ENCODE assay signal across 6 cellular contexts in the genomic region with DNA sequence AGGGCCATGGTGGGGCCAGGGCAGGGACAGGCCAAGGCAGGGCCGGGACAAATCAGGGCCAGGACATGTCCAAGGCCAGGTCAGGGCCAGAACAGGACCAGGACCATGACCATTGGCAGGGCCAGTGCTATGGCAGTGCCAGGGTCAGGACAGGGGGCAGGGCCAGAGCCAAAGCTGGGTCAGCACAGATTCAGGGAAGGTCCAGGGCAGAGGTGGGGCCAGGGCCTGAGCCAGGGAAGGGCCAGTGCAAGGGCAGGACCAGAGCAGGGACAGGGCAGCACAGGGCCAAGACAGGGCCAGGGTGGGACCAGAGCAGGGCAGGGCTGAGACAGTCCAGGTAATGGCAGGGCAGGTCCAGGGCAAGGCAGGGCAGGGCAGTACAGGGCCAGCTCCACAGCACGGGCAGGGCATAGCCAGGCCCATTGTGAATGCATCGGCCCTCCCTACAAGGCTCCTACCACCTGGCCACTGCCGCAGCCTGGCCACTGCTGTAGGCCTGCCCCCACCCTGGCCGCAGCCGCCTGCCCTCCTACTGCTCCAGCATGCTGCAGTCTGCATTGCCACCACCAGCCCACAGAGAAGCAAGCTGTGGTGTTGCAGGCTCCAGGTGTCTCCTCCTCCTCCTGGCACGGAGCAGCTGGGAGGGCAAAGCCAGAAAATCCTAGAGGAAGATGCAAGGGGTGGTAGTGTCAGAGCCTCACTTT. TPM values are rescaled to one million over a fixed set of nuclear protein-coding genes. Genes with fewer than 3 reads are reported as not detected.
DNase-seq lines count a peak whose midpoint lies in the region; ATAC-seq, FAIRE-seq and TF ChIP-seq lines count a peak whose summit lies in the region.
"Not testable (repeated sequence)": the region's sequence is repeated elsewhere in the genome, so short reads cannot be mapped to it uniquely, and the experiment has no call there.

No MANE protein-coding gene starts in this region.

- H3K4me2 ChIP-seq in DND-41 (ENCODE audit: insufficient read depth, low read length), result not testable (repeated sequence)

- H3K4me1 Mint-ChIP-seq in chondrocyte (ENCODE audit: low read depth), result not testable (repeated sequence)

- FAIRE-seq in urothelium cell line (lab: Jason Lieb, UNC), result peak; percentile 68

- intact Hi-C loops in posterior vena cava (cut with DNase I), result not testable (repeated sequence)

- not testable (repeated sequence) for H3K79me2 ChIP-seq in DND-41 (ENCODE audit: insufficient read depth, low read length)

- peak overlapping the region; percentile 56 for H3K27ac ChIP-seq in DND-41 (ENCODE audit: low read length)

- H3K27ac Mint-ChIP-seq in chondrocyte (ENCODE audit: unreplicated experiment), result not testable (repeated sequence)

- not testable (repeated sequence) for H3K9me3 Mint-ChIP-seq in chondrocyte (ENCODE audit: low read depth)

- not testable (repeated sequence) for H3K27me3 ChIP-seq in DND-41 (ENCODE audit: insufficient read depth, low read length, poor library complexity)

- TF ChIP-seq CTCF in DND-41 (IDR thresholded peaks at IDR 0.05; ENCODE audit: borderline replicate concordance, extremely low read depth, low read length, poor library complexity, severe bottlenecking); chondrocyte (IDR thresholded peaks at IDR 0.05): not testable (repeated sequence)

- not testable (repeated sequence) for ATAC-seq in DND-41 (ENCODE audit: insufficient read depth, low read depth)
- ATAC-seq in esophagus mucosa, result peak; percentile 16
- ATAC-seq in left lobe of liver, result peak; percentile 3

- not testable (repeated sequence) for H3K9me3 ChIP-seq in DND-41 (ENCODE audit: insufficient read depth, low read length, severe bottlenecking)

- H3K36me3 ChIP-seq in DND-41 (ENCODE audit: insufficient read depth, low read length), result not testable (repeated sequence)

- not testable (repeated sequence) for H3K9ac ChIP-seq in DND-41 (ENCODE audit: low read depth, low read length)

- H3K4me1 ChIP-seq in DND-41 (ENCODE audit: insufficient read depth, low read length), result peaks cover 14% of the 10 kb centered on the region

- H4K20me1 ChIP-seq in DND-41 (ENCODE audit: insufficient read depth, low read length), result not testable (repeated sequence)

- not testable (repeated sequence) for H3K36me3 Mint-ChIP-seq in chondrocyte (ENCODE audit: low read depth)

- H3K4me3 Mint-ChIP-seq in chondrocyte (ENCODE audit: unreplicated experiment), result not testable (repeated sequence)

- not testable (repeated sequence) for H2AFZ ChIP-seq in DND-41 (ENCODE audit: low read depth, low read length)

- not testable (repeated sequence) for DNase-seq in DND-41; left lobe of liver (ENCODE audit: low spot score); urothelium cell line (ENCODE audit: low spot score)
- DNase-seq in chondrocyte (ENCODE audit: low spot score), result peak; percentile 75
- DNase-seq in posterior vena cava (ENCODE audit: low spot score), result peak; percentile 37

- not testable (repeated sequence) for H3K27me3 Mint-ChIP-seq in chondrocyte (ENCODE audit: low read depth)

- H3K4me3 ChIP-seq in DND-41 (ENCODE audit: low read depth in 1 of 2, low read length in 2 of 2), result not testable (repeated sequence)

RNA-seq across cellular contexts. Expression of gene ZNF519, which starts 41.9 kb away (rescaled TPM):
- 2.3 to 6.5 TPM (median 2.9 TPM) in 3 replicates for total RNA-seq in chondrocyte
- total RNA-seq in esophagus mucosa, result 6.7 TPM
- 1.2 TPM for total RNA-seq in left lobe of liver
- total RNA-seq in posterior vena cava, result 10 to 100 TPM in 1 of 2 donors, 1 to 10 TPM in 1; 5.8 to 10.2 TPM
